In the genomic region with DNA sequence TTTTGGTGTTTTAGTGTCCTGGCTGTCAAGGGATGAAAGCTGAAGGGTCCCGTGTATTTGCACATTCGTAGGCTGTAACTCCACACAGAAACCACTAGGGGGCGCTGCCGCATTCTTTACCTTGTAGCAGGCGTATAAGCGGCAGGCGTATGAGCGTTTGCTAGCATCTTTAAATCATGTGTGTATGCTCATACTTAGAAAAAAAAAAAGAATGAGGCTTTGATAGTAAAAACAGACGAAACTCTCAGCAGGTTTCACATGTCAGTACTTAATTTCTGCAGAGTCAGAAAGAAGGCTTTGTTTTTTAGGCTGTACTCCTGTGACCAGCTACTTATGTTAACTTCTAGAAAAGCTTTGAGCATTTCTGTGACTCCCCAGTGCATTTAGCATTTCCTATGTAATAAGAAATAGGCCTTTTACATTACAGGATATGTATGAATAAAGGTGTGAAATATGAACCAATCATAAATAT, we compare ENCODE assay signal across 8 cellular contexts.
A peak's percentile ranks its signal among the peaks of the same experiment; 100 is the strongest.
DNase-seq lines count a peak whose midpoint lies in the region; ATAC-seq and TF ChIP-seq lines count a peak whose summit lies in the region.

No MANE protein-coding gene starts in this region.

- H3K79me2 ChIP-seq in parathyroid adenoma = no peaks in the 10 kb centered on the region

- H3K27ac ChIP-seq in SJCRH30 (no peak overlapping the region), parathyroid adenoma (peak overlapping the region; percentile 75), upper lobe of right lung (no peak overlapping the region)

- DNase-seq in GM04504 (ENCODE audit: low read depth) (peak; percentile 70), H7 (peak; percentile 64), LoVo (ENCODE audit: low spot score) (peak; percentile 75), SJCRH30 (peak; percentile 78 to 94), glomerular visceral epithelial cell (ENCODE audit: extremely low spot score) (peak; percentile 85), upper lobe of right lung (peak; percentile 81)
- DNase-seq in activated naive CD4-positive, alpha-beta T cell (lab: John Stamatoyannopoulos, UW) = peak; percentile 17 to 51 (median 42)

- intact Hi-C loops in upper lobe of right lung (cut with DNase I) = loop anchor here (10.0 kb wide), 1 partner anchor 770 kb away; no protein-coding TSS in a partner anchor

- TF ChIP-seq CTCF in parathyroid adenoma (IDR thresholded peaks at IDR 0.05) = peak; percentile 88
- TF ChIP-seq CTCF in upper lobe of right lung (IDR thresholded peaks at IDR 0.05) = peak; percentile 96

- H3K4me3 ChIP-seq in H7 (ENCODE audit: insufficient read depth, low read depth, low read length) (no peak overlapping the region), SJCRH30 (no peak overlapping the region), parathyroid adenoma (ENCODE audit: low read depth, low read length) (no peak overlapping the region), upper lobe of right lung (no peak overlapping the region)

- H3K27me3 ChIP-seq in H7 (ENCODE audit: control insufficient read depth, insufficient read depth, low read length) (no peaks in the 10 kb centered on the region), SJCRH30 (no peaks in the 10 kb centered on the region), parathyroid adenoma (ENCODE audit: control insufficient read depth, insufficient read depth, low read length) (no peaks in the 10 kb centered on the region), upper lobe of right lung (no peaks in the 10 kb centered on the region)

- H3K9me3 ChIP-seq in SJCRH30 (replicated peaks) (0 out of 2 replicates have a peak, but pooled peaks cover under 1% of the 10 kb centered on the region), parathyroid adenoma (ENCODE audit: control insufficient read depth, low read length) (no peaks in the 10 kb centered on the region), upper lobe of right lung (no peaks in the 10 kb centered on the region)

- no peak overlapping the region for H2AFZ ChIP-seq in parathyroid adenoma

- peak; percentile 95 for ATAC-seq in upper lobe of right lung

- no peaks in the 10 kb centered on the region for H3K36me3 ChIP-seq in H7 (replicated peaks; ENCODE audit: control insufficient read depth, insufficient read depth, low read length)
- no peaks in the 10 kb centered on the region for H3K36me3 ChIP-seq in SJCRH30
- H3K36me3 ChIP-seq in parathyroid adenoma (ENCODE audit: control insufficient read depth, insufficient read depth, low read length) = no peaks in the 10 kb centered on the region
- H3K36me3 ChIP-seq in upper lobe of right lung = no peaks in the 10 kb centered on the region

- H3K4me1 ChIP-seq in SJCRH30 = peaks cover 4% of the 10 kb centered on the region; the same call in 1 of the 2 replicates
- peaks cover 8% of the 10 kb centered on the region for H3K4me1 ChIP-seq in parathyroid adenoma
- no peaks in the 10 kb centered on the region for H3K4me1 ChIP-seq in upper lobe of right lung

- H3K4me2 ChIP-seq in parathyroid adenoma (ENCODE audit: low read length) = no peak overlapping the region

- no peak overlapping the region for H3K9ac ChIP-seq in parathyroid adenoma
